Comparison of ENCODE assay signal across 24 cellular contexts in the genomic region with DNA sequence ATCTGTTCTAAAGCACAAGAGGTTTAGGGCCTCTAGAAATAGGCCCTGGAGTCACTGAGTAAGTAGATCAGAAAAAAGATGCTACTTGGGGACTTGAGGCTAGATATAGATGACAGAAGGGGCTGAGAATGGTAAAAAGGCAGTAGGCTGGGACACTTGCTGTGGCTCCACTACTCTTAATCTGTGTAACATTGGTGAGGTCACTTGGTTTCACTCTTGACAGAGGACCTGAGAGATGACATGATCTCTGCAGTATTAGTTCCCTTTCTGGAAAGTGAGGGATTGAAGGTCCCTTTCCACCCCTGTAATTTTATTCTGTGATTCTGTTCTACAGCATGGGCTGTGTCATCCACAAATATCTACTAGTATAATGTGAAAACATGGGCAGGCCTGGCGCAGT. TPM values are rescaled to one million over a fixed set of nuclear protein-coding genes. Genes with fewer than 3 reads are reported as not detected.
DNase-seq lines count a peak whose midpoint lies in the region; ATAC-seq, FAIRE-seq and TF ChIP-seq lines count a peak whose summit lies in the region.
"Had no signal": no experiment of that assay in that cellular context is flagged by ENCODE, and none has a peak within 500 bp of the region (broad histone marks: within the 10 kb centered on the region; RNA-seq: fewer than 3 reads in every experiment).

No MANE protein-coding gene starts in this region.

- 0 out of 2 replicates have a peak, but pooled peaks cover 8% of the 10 kb centered on the region for H3F3A ChIP-seq in GM23338 (replicated peaks; ENCODE audit: low read depth)

- H3K27me3 ChIP-seq in GM23338 (ENCODE audit: insufficient read depth) = no peaks in the 10 kb centered on the region
- no peaks in the 10 kb centered on the region for H3K27me3 ChIP-seq in breast epithelium
- H3K27me3 ChIP-seq: MG63, SJCRH30 had no signal

- intact Hi-C loops in breast epithelium (cut with DNase I; ENCODE audit: low total_unique reads) = no loop called here

- no peak overlapping the region for H2AFZ ChIP-seq in GM23338
- H2AFZ ChIP-seq: PC-9 had no signal

- H3K27ac ChIP-seq in GM23338 (ENCODE audit: low read depth) (0 out of 2 replicates have a peak overlapping the region, but pooled peaks have one; percentile 59), breast epithelium (no peak overlapping the region)
- H3K27ac ChIP-seq: PC-9, SJCRH30 had no signal

- H3K4me2 ChIP-seq in GM23338 = no peak overlapping the region
- H3K4me2 ChIP-seq: PC-9 had no signal

- peak; percentile 54 for DNase-seq in GM10266 (ENCODE audit: extremely low spot score)
- DNase-seq in GM12892 (ENCODE audit: insufficient read length) = peak; percentile 20
- DNase-seq in GM23338 (ENCODE audit: low spot score) = no peak
- no peak for DNase-seq in glutamatergic neuron
- DNase-seq in hippocampal formation (lab: John Stamatoyannopoulos, UW) = no peak
- DNase-seq in NCI-H1105 treated with DMSO at 0.1 percent for 48 hours (lab: John Stamatoyannopoulos, UW) = no peak
- no peak for DNase-seq in breast epithelium (ENCODE audit: low spot score in 2 of 2)
- DNase-seq: C1 segment of cervical spinal cord, Calu3, DMS79 treated with DMSO at 0.1 percent for 48 hours, GF-D8, HCEC 1CT, KBM-7, MG63, NCI-H1417, NCI-H1694, NCI-H2029 treated with DMSO at 0.1 percent for 48 hours, NCI-H2227 treated with DMSO at 0.1 percent for 48 hours, NCI-H526 treated with DMSO at 0.1 percent for 48 hours, PC-9, SJCRH30 had no signal

- H3K4me3 ChIP-seq in GM23338 (no peak overlapping the region), breast epithelium (no peak overlapping the region)
- H3K4me3 ChIP-seq: MG63, PC-9, SJCRH30 had no signal

- TF ChIP-seq POLR2A in GM12892 (IDR thresholded peaks at IDR 0.05; ENCODE audit: low read depth, low read length) (no peak), breast epithelium (IDR thresholded peaks at IDR 0.05) (no peak)

- H3K9me3 Mint-ChIP-seq in GM23338 = no peaks in the 10 kb centered on the region
- H3K9me3 Mint-ChIP-seq in glutamatergic neuron (ENCODE audit: unreplicated experiment) = peaks cover 10% of the 10 kb centered on the region

- H4K20me1 ChIP-seq in GM23338 (replicated peaks; ENCODE audit: insufficient read depth) = peaks cover 7% of the 10 kb centered on the region; the same call in 1 of the 2 replicates

- no peaks in the 10 kb centered on the region for H3K4me1 ChIP-seq in GM23338 (ENCODE audit: insufficient read depth)
- no peaks in the 10 kb centered on the region for H3K4me1 ChIP-seq in breast epithelium
- H3K4me1 ChIP-seq: SJCRH30 had no signal

- no peak for TF ChIP-seq CTCF in GM10266 (IDR thresholded peaks at IDR 0.05; ENCODE audit: control insufficient read depth, insufficient read depth, low read depth, missing control alignments)
- no peak for TF ChIP-seq CTCF in GM23338 (conservative IDR thresholded peaks at IDR 0.05; ENCODE audit: low read depth in 2 of 2)
- TF ChIP-seq CTCF in glutamatergic neuron (IDR thresholded peaks at IDR 0.05; ENCODE audit: partially characterized antibody, unreplicated experiment) = no peak
- no peak for TF ChIP-seq CTCF in breast epithelium (IDR thresholded peaks at IDR 0.05)

- no peak overlapping the region for H3K4me3 Mint-ChIP-seq in GM23338
- H3K4me3 Mint-ChIP-seq in glutamatergic neuron (ENCODE audit: unreplicated experiment) = no peak overlapping the region

- H3K36me3 ChIP-seq in GM23338 (ENCODE audit: insufficient read depth) (peaks cover 43% of the 10 kb centered on the region), breast epithelium (no peaks in the 10 kb centered on the region)

- H3K27me3 Mint-ChIP-seq in GM23338 (ENCODE audit: insufficient read depth, low read depth, poor library complexity) = no peaks in the 10 kb centered on the region
- peaks cover 2% of the 10 kb centered on the region for H3K27me3 Mint-ChIP-seq in glutamatergic neuron (ENCODE audit: unreplicated experiment)

- H3K79me2 ChIP-seq in GM23338 (replicated peaks; ENCODE audit: insufficient read depth) = peaks cover 12% of the 10 kb centered on the region

- H3K27ac Mint-ChIP-seq in GM23338 = no peak overlapping the region
- H3K27ac Mint-ChIP-seq in glutamatergic neuron (ENCODE audit: unreplicated experiment) = peak overlapping the region; percentile 44

- H3K9me3 ChIP-seq in breast epithelium = no peaks in the 10 kb centered on the region
- H3K9me3 ChIP-seq: MG63, SJCRH30 had no signal

- H3K9me2 ChIP-seq in GM23338 (ENCODE audit: insufficient read depth) = no peaks in the 10 kb centered on the region

- no peak for ATAC-seq in GM23338
- ATAC-seq: Right ventricle myocardium inferior, SK-N-SH treated with all-trans-retinoic acid at 6 μM for 48 hours had no signal

- no peak for FAIRE-seq in GM12892 (lab: Jason Lieb, UNC)
- FAIRE-seq: H1 had no signal

- H3K4me1 Mint-ChIP-seq in GM23338 (no peaks in the 10 kb centered on the region), glutamatergic neuron (ENCODE audit: low read depth, unreplicated experiment) (peaks cover 22% of the 10 kb centered on the region)

- H3K36me3 Mint-ChIP-seq in GM23338 (ENCODE audit: low read depth) = peaks cover 90% of the 10 kb centered on the region
- peaks cover 10% of the 10 kb centered on the region for H3K36me3 Mint-ChIP-seq in glutamatergic neuron (ENCODE audit: unreplicated experiment)

TF ChIP-seq in GM23338, 12 proteins besides CTCF, POLR2A, EP300 and RAD21:
- TF ChIP-seq, protein P1, sequence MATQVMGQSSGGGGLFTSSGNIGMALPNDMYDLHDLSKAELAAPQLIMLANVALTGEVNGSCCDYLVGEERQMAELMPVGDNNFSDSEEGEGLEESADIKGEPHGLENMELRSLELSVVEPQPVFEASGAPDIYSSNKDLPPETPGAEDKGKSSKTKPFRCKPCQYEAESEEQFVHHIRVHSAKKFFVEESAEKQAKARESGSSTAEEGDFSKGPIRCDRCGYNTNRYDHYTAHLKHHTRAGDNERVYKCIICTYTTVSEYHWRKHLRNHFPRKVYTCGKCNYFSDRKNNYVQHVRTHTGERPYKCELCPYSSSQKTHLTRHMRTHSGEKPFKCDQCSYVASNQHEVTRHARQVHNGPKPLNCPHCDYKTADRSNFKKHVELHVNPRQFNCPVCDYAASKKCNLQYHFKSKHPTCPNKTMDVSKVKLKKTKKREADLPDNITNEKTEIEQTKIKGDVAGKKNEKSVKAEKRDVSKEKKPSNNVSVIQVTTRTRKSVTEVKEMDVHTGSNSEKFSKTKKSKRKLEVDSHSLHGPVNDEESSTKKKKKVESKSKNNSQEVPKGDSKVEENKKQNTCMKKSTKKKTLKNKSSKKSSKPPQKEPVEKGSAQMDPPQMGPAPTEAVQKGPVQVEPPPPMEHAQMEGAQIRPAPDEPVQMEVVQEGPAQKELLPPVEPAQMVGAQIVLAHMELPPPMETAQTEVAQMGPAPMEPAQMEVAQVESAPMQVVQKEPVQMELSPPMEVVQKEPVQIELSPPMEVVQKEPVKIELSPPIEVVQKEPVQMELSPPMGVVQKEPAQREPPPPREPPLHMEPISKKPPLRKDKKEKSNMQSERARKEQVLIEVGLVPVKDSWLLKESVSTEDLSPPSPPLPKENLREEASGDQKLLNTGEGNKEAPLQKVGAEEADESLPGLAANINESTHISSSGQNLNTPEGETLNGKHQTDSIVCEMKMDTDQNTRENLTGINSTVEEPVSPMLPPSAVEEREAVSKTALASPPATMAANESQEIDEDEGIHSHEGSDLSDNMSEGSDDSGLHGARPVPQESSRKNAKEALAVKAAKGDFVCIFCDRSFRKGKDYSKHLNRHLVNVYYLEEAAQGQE (IDR thresholded peaks at IDR 0.05; ENCODE audit: unreplicated experiment) = no peak
- no peak for TF ChIP-seq POLR2AphosphoS5 (IDR thresholded peaks at IDR 0.05; ENCODE audit: low read depth)
- no peak for TF ChIP-seq CREB1 (CRISPR knock-in tag; IDR thresholded peaks at IDR 0.05; ENCODE audit: low read depth)
- TF ChIP-seq NANOG (IDR thresholded peaks at IDR 0.05; ENCODE audit: borderline replicate concordance) = no peak
TF ChIP-seq in GM23338: peak in this region for 0.

RNA-seq across cellular contexts. Expression of a gene that starts 39.7 kb away (rescaled TPM):
- polyA plus RNA-seq in GM12892 (2012; ENCODE audit: missing spikeins) = 31.1 TPM
- total RNA-seq in GM23338 (2014; rRNA removed; shearing (Covaris generic)) = 77.0 and 107 TPM in 2 replicates
- polyA plus RNA-seq in GM23338 (2016; fragmentation: Nextera tagmentation; extraction: Ambion mirVana) = 39.6 and 41.5 TPM in 2 replicates
- 125 TPM for total RNA-seq in glutamatergic neuron (ENCODE audit: unreplicated experiment)
- 10 to 100 TPM; 38.2 to 59.7 (median 40.0) TPM for total RNA-seq in breast epithelium

Comparison
In these comparisons a context has a peak if more than half of its experiments do, and no peak if none do; other contexts are left out.
1. DNase-seq: peak in GM10266 (single experiment) and GM12892 (single experiment); none in GM23338 (single experiment), glutamatergic neuron (single experiment), hippocampal formation (0 of 2), NCI-H1105 treated with DMSO at 0.1 percent for 48 hours (single experiment) and breast epithelium (0 of 2).